In genomic region chr13:43990829-43991228, GRCh38 we compare ENCODE assay signal across 2 cellular contexts.
TF ChIP-seq lines count a peak whose summit lies in the region.

No MANE protein-coding gene starts in this region.

TF ChIP-seq in GM23338, 12 proteins besides CTCF, POLR2A, EP300 and RAD21:
- TF ChIP-seq ZNF114 (CRISPR knock-in tag; IDR thresholded peaks at IDR 0.05) (no peak), CREB1 (CRISPR knock-in tag; IDR thresholded peaks at IDR 0.05; ENCODE audit: low read depth) (no peak), POLR2AphosphoS5 (IDR thresholded peaks at IDR 0.05; ENCODE audit: low read depth) (no peak), NANOG (IDR thresholded peaks at IDR 0.05; ENCODE audit: borderline replicate concordance) (no peak), JUNB (IDR thresholded peaks at IDR 0.05; ENCODE audit: unreplicated experiment) (no peak), STAT1 (IDR thresholded peaks at IDR 0.05; ENCODE audit: unreplicated experiment) (no peak), EZH2phosphoT487 (IDR thresholded peaks at IDR 0.05; ENCODE audit: unreplicated experiment) (no peak), ETS1 (IDR thresholded peaks at IDR 0.05) (no peak), REST (IDR thresholded peaks at IDR 0.05; ENCODE audit: unreplicated experiment) (no peak), ZNF331 (CRISPR knock-in tag; IDR thresholded peaks at IDR 0.05; ENCODE audit: low read depth) (no peak)

TF ChIP-seq in HepG2, 621 proteins besides CTCF, POLR2A, EP300 and RAD21:
- TF ChIP-seq ESRRA (CRISPR knock-in tag; IDR thresholded peaks at IDR 0.05; ENCODE audit: low read depth) (0 out of 2 replicates have a peak, but pooled peaks have one; percentile 50), ZNF589 (CRISPR knock-in tag; conservative IDR thresholded peaks at IDR 0.05) (no peak), KMT2A (CRISPR knock-in tag; IDR thresholded peaks at IDR 0.05) (no peak), SKIL (CRISPR knock-in tag; IDR thresholded peaks at IDR 0.05; ENCODE audit: borderline replicate concordance) (no peak)
TF ChIP-seq in HepG2: peak in this region for 1.
